Comparison of ENCODE assay signal across 1 cellular context in the genomic region with DNA sequence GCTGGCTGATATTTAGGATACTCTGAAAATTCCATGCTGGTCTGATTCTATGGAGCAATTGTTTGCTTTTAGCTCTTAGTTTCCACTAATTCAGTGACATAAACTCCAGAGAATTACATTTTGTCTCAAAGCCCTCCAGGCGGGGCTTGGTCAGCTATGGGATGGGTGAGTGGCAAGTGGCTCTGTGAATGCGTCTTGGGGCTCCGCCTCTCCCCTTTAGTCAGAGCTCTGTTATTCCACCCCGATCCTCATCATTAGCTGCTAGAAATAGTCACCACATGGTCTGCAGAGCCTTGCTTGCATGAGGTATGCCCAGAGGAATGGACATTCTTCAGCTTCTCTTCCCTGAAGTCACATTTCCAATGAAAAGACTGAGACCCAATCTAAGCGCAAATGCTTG.
TF ChIP-seq lines count a peak whose summit lies in the region.

No MANE protein-coding gene starts in this region.

TF ChIP-seq in IMR-90, 13 proteins besides CTCF, POLR2A, EP300 and RAD21:
- TF ChIP-seq NFE2L2 (IDR thresholded peaks at IDR 0.05; ENCODE audit: low read depth, low read length) (no peak), MXI1 (IDR thresholded peaks at IDR 0.05; ENCODE audit: borderline replicate concordance, low read depth, low read length) (0 out of 2 replicates have a peak, but pooled peaks have one; percentile 49)
- TF ChIP-seq, protein P1, sequence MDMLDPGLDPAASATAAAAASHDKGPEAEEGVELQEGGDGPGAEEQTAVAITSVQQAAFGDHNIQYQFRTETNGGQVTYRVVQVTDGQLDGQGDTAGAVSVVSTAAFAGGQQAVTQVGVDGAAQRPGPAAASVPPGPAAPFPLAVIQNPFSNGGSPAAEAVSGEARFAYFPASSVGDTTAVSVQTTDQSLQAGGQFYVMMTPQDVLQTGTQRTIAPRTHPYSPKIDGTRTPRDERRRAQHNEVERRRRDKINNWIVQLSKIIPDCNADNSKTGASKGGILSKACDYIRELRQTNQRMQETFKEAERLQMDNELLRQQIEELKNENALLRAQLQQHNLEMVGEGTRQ (IDR thresholded peaks at IDR 0.05; ENCODE audit: low read depth, low read length), result peak; percentile 27; the same call in 1 of the 2 replicates
